8 cellular contexts compared by ENCODE assay signal in the genomic region with DNA sequence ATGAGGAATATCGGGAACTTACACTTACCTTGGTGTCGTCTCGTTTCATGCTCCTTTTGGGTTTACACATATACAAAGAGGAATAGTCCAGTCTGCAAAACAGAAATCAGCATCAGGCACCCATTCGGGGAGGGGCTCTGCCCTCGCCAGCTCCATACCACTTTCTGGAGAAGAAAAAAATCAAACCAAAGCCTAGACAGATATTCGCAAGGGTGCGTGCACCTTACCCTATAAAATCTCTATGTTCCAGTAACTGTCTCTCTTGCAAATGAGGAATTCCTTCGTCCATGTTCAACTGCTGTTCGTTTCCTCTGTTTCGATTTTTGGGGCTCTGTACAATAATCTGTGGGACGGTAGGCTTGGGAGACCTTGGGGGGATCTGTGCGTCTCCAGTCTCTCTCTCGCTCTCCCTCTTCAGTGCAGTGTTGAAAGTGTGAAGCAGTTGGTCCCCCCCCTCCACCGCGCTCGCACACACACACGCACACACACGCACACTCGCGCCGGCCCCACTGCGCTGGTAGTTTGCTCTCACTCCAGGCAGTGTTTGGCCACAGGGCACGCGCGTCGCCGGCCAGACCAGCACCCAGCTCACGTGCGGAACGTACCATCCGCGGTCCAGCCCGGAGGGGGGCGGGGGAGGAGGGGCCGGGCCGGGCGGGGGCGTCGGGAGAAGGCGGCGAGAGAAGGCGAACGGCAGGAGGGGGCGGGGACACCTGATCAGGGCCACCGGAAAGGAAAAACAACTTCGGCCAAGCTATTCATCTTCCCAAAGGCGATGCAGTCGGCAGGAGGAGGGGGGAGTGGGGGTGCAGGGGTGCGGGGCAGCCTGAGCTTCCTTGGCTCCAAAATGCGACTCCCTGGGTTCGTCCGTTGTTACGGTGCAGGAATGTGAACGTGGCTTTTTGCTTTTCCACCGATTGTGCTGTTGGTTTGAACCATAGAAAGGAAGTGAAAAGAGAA. TPM values are rescaled to one million over a fixed set of nuclear protein-coding genes. Genes with fewer than 3 reads are reported as not detected.
A peak's percentile ranks its signal among the peaks of the same experiment; 100 is the strongest.
DNase-seq lines count a peak whose midpoint lies in the region; ATAC-seq and TF ChIP-seq lines count a peak whose summit lies in the region.

A gene (minus strand): TSS at position 547 of the 960 bp plus-strand sequence. CDS start 258 bp downstream, at position 289.

- CTCF ChIA-PET in activated naive CD4-positive, alpha-beta T cell treated with anti-CD3 and anti-CD28 coated beads for 36 hours (lab: Charles Lee) = interaction anchor here (0.9 to 1.2 kb wide), 2 partner anchors 9 to 490 kb away, joined by 3 to 4 read pairs; no protein-coding TSS in a partner anchor
- CTCF ChIA-PET in MCF 10A (lab: Yijun Ruan, JAX) = interaction anchor here (0.6 to 8.0 kb wide), 7 partner anchors 8 to 277 kb away, joined by 3 to 78 read pairs (median 5); no protein-coding TSS in a partner anchor

- peak within 1 kb of the TSS; percentile 76 for H3K4me3 ChIP-seq in iPS-18c (ENCODE audit: insufficient read depth, low read depth, low read length)

- no peaks in the 10 kb centered on the region for H3K9me3 ChIP-seq in iPS-18c (ENCODE audit: control insufficient read depth, insufficient read depth, low read length)

- intact Hi-C loops in activated naive CD4-positive, alpha-beta T cell treated with anti-CD3 and anti-CD28 coated beads for 36 hours (cut with micrococcal nuclease) = loop anchor here (2.0 to 5.0 kb wide), 4 partner anchors 166 to 890 kb away; a partner anchor contains a TSS
- intact Hi-C loops in MCF 10A (cut with micrococcal nuclease) = loop anchor here (1.0 to 5.0 kb wide), 4 partner anchors 63 to 578 kb away; a partner anchor contains a TSS

- H3K36me3 Mint-ChIP-seq in activated naive CD4-positive, alpha-beta T cell treated with anti-CD3 and anti-CD28 coated beads for 36 hours (ENCODE audit: low read depth) = no peaks in the 10 kb centered on the region
- H3K36me3 Mint-ChIP-seq in MCF 10A (ENCODE audit: insufficient read depth, unreplicated experiment) = no peaks in the 10 kb centered on the region

- H3K27ac Mint-ChIP-seq in activated naive CD4-positive, alpha-beta T cell treated with anti-CD3 and anti-CD28 coated beads for 36 hours = no peak within 1 kb of the TSS
- H3K27ac Mint-ChIP-seq in MCF 10A (ENCODE audit: low read depth, unreplicated experiment) = peak within 1 kb of the TSS; percentile 63

- no peak for ATAC-seq in GM19328 (IDR thresholded peaks at IDR 0.05; ENCODE audit: unreplicated experiment)

- peaks cover 67% of the 10 kb centered on the region for H3K27me3 Mint-ChIP-seq in activated naive CD4-positive, alpha-beta T cell treated with anti-CD3 and anti-CD28 coated beads for 36 hours (ENCODE audit: low read depth)
- peaks cover 10% of the 10 kb centered on the region for H3K27me3 Mint-ChIP-seq in MCF 10A (ENCODE audit: insufficient read depth, unreplicated experiment)

- TF ChIP-seq CTCF in MCF 10A (IDR thresholded peaks at IDR 0.05; ENCODE audit: unreplicated experiment) = no peak

- peaks cover 23% of the 10 kb centered on the region for H3K4me1 Mint-ChIP-seq in activated naive CD4-positive, alpha-beta T cell treated with anti-CD3 and anti-CD28 coated beads for 36 hours (ENCODE audit: low read depth)
- H3K4me1 Mint-ChIP-seq in MCF 10A (ENCODE audit: insufficient read depth, unreplicated experiment) = peaks cover 24% of the 10 kb centered on the region

- peak within 1 kb of the TSS; percentile 82 for H3K4me3 Mint-ChIP-seq in activated naive CD4-positive, alpha-beta T cell treated with anti-CD3 and anti-CD28 coated beads for 36 hours
- H3K4me3 Mint-ChIP-seq in MCF 10A (ENCODE audit: unreplicated experiment) = peak within 1 kb of the TSS; percentile 94

- BruUV-seq in MCF 10A (replicated peaks; lab: Mats Ljungman, UMichigan) = no TSS peak

- POLR2A ChIA-PET in MCF 10A (lab: Yijun Ruan, JAX) = interaction anchor here (0.7 to 8.7 kb wide), 20 partner anchors 9 to 589 kb away, joined by 3 to 72 read pairs (median 4); no protein-coding TSS in a partner anchor

- peak; percentile 16 for DNase-seq in activated naive CD4-positive, alpha-beta T cell treated with anti-CD3 and anti-CD28 coated beads for 36 hours
- no peak for DNase-seq in activated naive CD4-positive, alpha-beta T cell treated with Interleukin-2 at 50 U/mL for 16 hours
- peak; percentile 81 for DNase-seq in NCI-H774 (lab: John Stamatoyannopoulos, UW)
- DNase-seq in MCF 10A (ENCODE audit: unreplicated experiment) = peak; percentile 39
- peak; percentile 68 for DNase-seq in retina
- DNase-seq in DMS153 (lab: John Stamatoyannopoulos, UW) = no peak

- H3K9me3 Mint-ChIP-seq in activated naive CD4-positive, alpha-beta T cell treated with anti-CD3 and anti-CD28 coated beads for 36 hours = no peaks in the 10 kb centered on the region
- no peaks in the 10 kb centered on the region for H3K9me3 Mint-ChIP-seq in MCF 10A (ENCODE audit: unreplicated experiment)

RNA-seq across cellular contexts. Expression of the gene that starts here (rescaled TPM):
- not detected for total RNA-seq in activated naive CD4-positive, alpha-beta T cell treated with anti-CD3 and anti-CD28 coated beads for 36 hours
- total RNA-seq in MCF 10A (2022) = 1.1 and 3.4 TPM in 2 replicates

Comparison
In these comparisons a context has a peak if more than half of its experiments do, and no peak if none do; other contexts are left out.
1. Peak in DNase-seq in activated naive CD4-positive, alpha-beta T cell treated with anti-CD3 and anti-CD28 coated beads for 36 hours; RNA of the gene not detected or under 1 TPM.
2. DNase-seq: peak in NCI-H774 (single experiment), MCF 10A (single experiment) and retina (single experiment); none in activated naive CD4-positive, alpha-beta T cell treated with Interleukin-2 at 50 U/mL for 16 hours (single experiment) and DMS153 (single experiment).